9 cellular contexts compared by ENCODE assay signal in genomic region chr10:100508691-100509150, GRCh38. TPM values are rescaled to one million over a fixed set of nuclear protein-coding genes. Genes with fewer than 3 reads are reported as not detected.
DNase-seq lines count a peak whose midpoint lies in the region; ATAC-seq and TF ChIP-seq lines count a peak whose summit lies in the region.
"Had no signal": no experiment of that assay in that cellular context is flagged by ENCODE, and none has a peak within 500 bp of the region (broad histone marks: within the 10 kb centered on the region; RNA-seq: fewer than 3 reads in every experiment).

No MANE protein-coding gene starts in this region.

- H3K27me3 Mint-ChIP-seq in memory B cell = no peaks in the 10 kb centered on the region

- ATAC-seq in memory B cell (ENCODE audit: low read depth) (peak; percentile 63), HG02623 (IDR thresholded peaks at IDR 0.05; ENCODE audit: unreplicated experiment) (no peak)

- no peaks in the 10 kb centered on the region for H3K27me3 ChIP-seq in tibial nerve

- no peaks in the 10 kb centered on the region for H3K4me1 Mint-ChIP-seq in memory B cell

- no peaks in the 10 kb centered on the region for H3K4me1 ChIP-seq in tibial nerve

- TF ChIP-seq POLR2A in tibial nerve (IDR thresholded peaks at IDR 0.05) = no peak

- peaks cover 0 to 95% (median 0%) of the 10 kb centered on the region in 3 donors for H3K36me3 ChIP-seq in tibial nerve

- TF ChIP-seq EP300 in tibial nerve (IDR thresholded peaks at IDR 0.05) = no peak

- no peak overlapping the region for H3K27ac ChIP-seq in tibial nerve

- peaks cover 25% of the 10 kb centered on the region for H3K36me3 Mint-ChIP-seq in memory B cell

- no peak overlapping the region for H3K4me3 ChIP-seq in tibial nerve

- 47 to 58% methylated on average over 3 of the region's 3 CpGs for WGBS in tibial nerve, 2 donors

- H3K9me3 Mint-ChIP-seq in memory B cell = no peaks in the 10 kb centered on the region

- H3K27ac Mint-ChIP-seq in memory B cell = no peak overlapping the region

- H3K9me3 ChIP-seq in tibial nerve = no peaks in the 10 kb centered on the region

- peak in 1 of 5 experiments; percentile 9 for TF ChIP-seq CTCF in tibial nerve (IDR thresholded peaks at IDR 0.05)

- DNase-seq in SHP77 (lab: John Stamatoyannopoulos, UW) = peak; percentile 31 to 41
- no peak for DNase-seq in SHP77 treated with DMSO at 0.1 percent for 48 hours (lab: John Stamatoyannopoulos, UW)
- peak; percentile 75 for DNase-seq in HT-29 (ENCODE audit: low spot score)
- peak; percentile 67 for DNase-seq in SK-N-DZ (ENCODE audit: low spot score)
- peak; percentile 21 for DNase-seq in brain pericyte (ENCODE audit: low read depth, low spot score)
- peak in 1 of 2 donors; percentile 16 for DNase-seq in memory B cell (ENCODE audit: low spot score in 2 of 2)
- no peak for DNase-seq in tibial nerve (ENCODE audit: low spot score in 2 of 2)

- H3K4me3 Mint-ChIP-seq in memory B cell = no peak overlapping the region

RNA-seq across cellular contexts. Expression of gene SEC31B, which starts 10.9 kb away (rescaled TPM):
- 1.2 and 2.0 TPM in 2 replicates for total RNA-seq in HT-29 (2014; rRNA removed; shearing (Covaris generic))
- polyA plus RNA-seq in SK-N-DZ (2014; cell fraction: cytosol; rRNA removed) = 3.1 and 4.0 TPM in 2 replicates
- 54.7 and 79.3 TPM in 2 replicates for polyA plus RNA-seq in SK-N-DZ (2014; cell fraction: nucleus; rRNA removed)
- total RNA-seq in tibial nerve = 10 to 100 TPM; 12.7 to 24.9 (median 17.5) TPM

RNA-seq across cellular contexts. Expression of gene NDUFB8, which starts 20.9 kb away (rescaled TPM):
- 289 and 300 TPM in 2 replicates for total RNA-seq in HT-29 (2014; rRNA removed; shearing (Covaris generic))
- 272 and 324 TPM in 2 replicates for polyA plus RNA-seq in SK-N-DZ (2014; cell fraction: cytosol; rRNA removed)
- polyA plus RNA-seq in SK-N-DZ (2014; cell fraction: nucleus; rRNA removed) = 182 and 224 TPM in 2 replicates
- total RNA-seq in tibial nerve = 100 to 1,000 TPM; 106 to 161 (median 132) TPM

RNA-seq across cellular contexts. Expression of gene HIF1AN, which starts 27.0 kb away (rescaled TPM):
- total RNA-seq in HT-29 (2014; rRNA removed; shearing (Covaris generic)) = 5.2 and 7.4 TPM in 2 replicates
- polyA plus RNA-seq in SK-N-DZ (2014; cell fraction: cytosol; rRNA removed) = 4.0 and 4.9 TPM in 2 replicates
- 9.6 and 17.1 TPM in 2 replicates for polyA plus RNA-seq in SK-N-DZ (2014; cell fraction: nucleus; rRNA removed)
- 10 to 100 TPM; 11.8 to 24.0 (median 13.6) TPM for total RNA-seq in tibial nerve

RNA-seq across cellular contexts. Expression of gene WNT8B, which starts 45.9 kb away (rescaled TPM):
- 0.03 and 0.23 TPM in 2 replicates for total RNA-seq in HT-29 (2014; rRNA removed; shearing (Covaris generic))
- polyA plus RNA-seq in SK-N-DZ (2014; cell fraction: cytosol; rRNA removed) = 0.22 TPM in 1 of 2 replicates, not detected in the other
- polyA plus RNA-seq in SK-N-DZ (2014; cell fraction: nucleus; rRNA removed) = 0.09 and 1.7 TPM in 2 replicates
- not detected for total RNA-seq in tibial nerve
- polyA plus RNA-seq: esophagus had no signal

Comparison
In these comparisons a context has a peak if more than half of its experiments do, and no peak if none do; other contexts are left out.
1. DNase-seq: peak in SHP77 (2 of 2), HT-29 (single experiment), SK-N-DZ (single experiment) and brain pericyte (single experiment); none in SHP77 treated with DMSO at 0.1 percent for 48 hours (single experiment) and tibial nerve (0 of 2).